22 cellular contexts compared by ENCODE assay signal in the genomic region with DNA sequence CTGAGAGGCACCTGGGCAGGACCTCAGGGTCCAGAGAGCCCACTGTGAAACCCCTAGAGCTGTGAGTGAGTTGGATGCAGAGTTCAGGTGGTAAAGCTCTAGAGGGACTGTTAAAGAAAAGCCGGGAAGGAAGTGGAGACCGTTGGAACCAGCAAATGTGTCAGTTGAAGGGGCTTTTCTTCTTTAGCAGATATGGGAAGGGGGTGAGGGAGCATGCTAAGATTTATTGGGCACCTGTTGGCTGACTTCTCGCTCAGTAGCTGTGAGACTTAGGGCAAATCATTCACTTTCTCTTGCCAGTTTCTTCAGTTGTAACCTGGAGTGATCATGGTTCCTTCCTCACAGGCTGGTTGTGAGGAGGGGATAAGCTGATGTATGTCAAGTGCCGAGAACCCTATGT.
"Had no signal": no experiment of that assay in that cellular context is flagged by ENCODE, and none has a peak within 500 bp of the region (broad histone marks: within the 10 kb centered on the region; RNA-seq: fewer than 3 reads in every experiment).

No MANE protein-coding gene starts in this region.

- ATAC-seq: left lobe of liver; mucosa of descending colon; natural killer cell treated with Interleukin-12 subunit alpha and Interleukin-12 subunit beta and Interleukin-15 and Interleukin-18, amount 100 ng/mL, for 72 hours; sciatic nerve; stimulated activated effector memory CD8-positive, alpha-beta T cell treated with anti-CD3 and anti-CD28 coated beads, Interleukin-12 subunit alpha, Interleukin-12 subunit beta, amount 100 ng/mL, for 72 hours had no signal

- H3K4me3 ChIP-seq: coronary artery, lung, mucosa of descending colon, prostate gland, right atrium auricular region, smooth muscle cell, stomach, thyroid gland had no signal

- H3K4me2 ChIP-seq: smooth muscle cell had no signal

- H3K9me3 ChIP-seq: mucosa of descending colon, prostate gland, right atrium auricular region, stomach, thyroid gland had no signal

- H3K36me3 ChIP-seq: prostate gland, right atrium auricular region, stomach, thyroid gland had no signal

- H3K27me3 ChIP-seq: right atrium auricular region, stomach, thyroid gland had no signal

- H3K27ac ChIP-seq: coronary artery, prostate gland, right atrium auricular region, stomach, thyroid gland had no signal

- DNase-seq: dermis blood vessel endothelial cell; effector memory CD4-positive, alpha-beta T cell; kidney; mucosa of descending colon; naive B cell; nucleus accumbens; stimulated activated CD4-positive, alpha-beta T cell treated with anti-CD3 and anti-CD28 coated beads, Interleukin-12 subunit alpha, Interleukin-12 subunit beta, amount 100 ng/mL, for 4 hours; stimulated activated CD4-positive, alpha-beta T cell treated with anti-CD3 and anti-CD28 coated beads, Interleukin-1b, Interleukin-23, amount 100 ng/mL, for 48 hours; stimulated activated CD4-positive, alpha-beta T cell treated with anti-CD3 and anti-CD28 coated beads, Interleukin-4, amount 100 ng/mL, for 24 hours; stimulated activated naive CD4-positive, alpha-beta T cell treated with Interleukin-2 at 50 U/mL for 16 hours; stomach; thyroid gland; trophoblast cell had no signal

- H3K4me1 ChIP-seq: prostate gland, right atrium auricular region, stomach, thyroid gland had no signal
